ENCODE assay signal across 18 cellular contexts in the genomic region with DNA sequence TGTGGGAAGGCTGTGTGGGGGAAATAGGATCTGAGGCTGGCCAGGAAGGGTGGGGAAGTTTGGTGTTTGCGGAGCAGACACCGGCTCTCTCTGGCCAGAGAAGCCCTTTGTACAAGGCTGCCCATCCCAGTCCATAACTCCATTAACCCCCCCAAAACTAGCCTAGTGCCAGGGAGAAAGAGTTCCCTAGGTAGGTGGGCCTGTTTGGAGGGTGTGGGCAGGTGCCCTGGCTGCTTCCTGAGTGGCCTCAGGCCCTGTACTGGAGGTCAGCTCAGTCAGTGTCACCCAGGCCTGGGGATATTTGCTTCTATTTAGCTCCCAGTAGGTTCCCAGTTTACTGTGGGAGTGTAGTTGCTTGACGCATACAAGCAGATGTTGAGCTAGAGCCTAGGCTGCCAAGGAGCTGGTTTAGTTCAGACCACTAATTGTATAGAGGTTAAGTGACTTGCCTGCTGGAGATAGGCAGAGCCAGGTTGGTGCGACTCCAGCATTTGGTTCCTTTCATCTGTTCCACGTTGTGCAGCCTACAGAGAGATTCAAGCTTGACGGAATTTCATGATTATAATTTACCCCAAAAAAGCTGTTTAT. TPM values are rescaled to one million over a fixed set of nuclear protein-coding genes. Genes with fewer than 3 reads are reported as not detected.
DNase-seq lines count a peak whose midpoint lies in the region; ATAC-seq, FAIRE-seq and TF ChIP-seq lines count a peak whose summit lies in the region.
"Had no signal": no experiment of that assay in that cellular context is flagged by ENCODE, and none has a peak within 500 bp of the region (broad histone marks: within the 10 kb centered on the region; RNA-seq: fewer than 3 reads in every experiment).

No MANE protein-coding gene starts in this region.

- H2AFZ ChIP-seq in IMR-90 (replicated peaks; ENCODE audit: low read length, poor library complexity) = peak overlapping the region; percentile 9
- H2AFZ ChIP-seq: PC-9 had no signal

- H3K36me3 ChIP-seq in IMR-90 (ENCODE audit: control insufficient read depth, insufficient read depth, low read length) (no peaks in the 10 kb centered on the region), colonic mucosa (no peaks in the 10 kb centered on the region)

- TF ChIP-seq POLR2A in IMR-90 (IDR thresholded peaks at IDR 0.05; ENCODE audit: low read depth, low read length) = no peak

- no CpG with 5 or more reads among the region's 6 CpGs for WGBS in IMR-90 (ENCODE audit: extremely low coverage in 2 of 2, insufficient read length in 1 of 2), 2 experiments

- dilution Hi-C loops in IMR-90 (cut with HindIII; ENCODE audit: low sequenced_read_pairs, unreplicated experiment) = no loop called here

- TF ChIP-seq CTCF in IMR-90 (conservative IDR thresholded peaks at IDR 0.05; ENCODE audit: low read depth, low read length) = no peak
- no peak for TF ChIP-seq CTCF in fibroblast of villous mesenchyme (IDR thresholded peaks at IDR 0.05; ENCODE audit: insufficient read depth, low read depth, low read length)
- no peak for TF ChIP-seq CTCF in colonic mucosa (IDR thresholded peaks at IDR 0.05)

- H3K79me1 ChIP-seq in IMR-90 (ENCODE audit: low read depth in 1 of 2, low read length in 2 of 2) = no peaks in the 10 kb centered on the region

- H3K27ac ChIP-seq in IMR-90 (ENCODE audit: insufficient read depth, low read length) = no peak overlapping the region
- no peak overlapping the region for H3K27ac ChIP-seq in colonic mucosa
- H3K27ac ChIP-seq: PC-9 had no signal

- TF ChIP-seq RAD21 in IMR-90 (IDR thresholded peaks at IDR 0.05; ENCODE audit: low read length) = no peak

- CTCF ChIA-PET in IMR-90 (lab: Yijun Ruan, JAX) = interaction anchor here (1.0 kb wide), 1 partner anchor 43 kb away, joined by 3 read pairs; no protein-coding TSS in a partner anchor

- H2AK5ac ChIP-seq in IMR-90 (ENCODE audit: low read depth, low read length) = no peak overlapping the region

- H2BK5ac ChIP-seq in IMR-90 (ENCODE audit: low read depth, low read length, poor library complexity, severe bottlenecking) = no peak overlapping the region

- no peak overlapping the region for H3K14ac ChIP-seq in IMR-90 (replicated peaks; ENCODE audit: low read depth, low read length)

- in situ Hi-C loops in IMR-90 (cut with MboI; ENCODE audit: low sequenced_read_pairs) = no loop called here

- H4K20me1 ChIP-seq in IMR-90 (ENCODE audit: insufficient read depth, low read length) = no peaks in the 10 kb centered on the region

- intact Hi-C loops in IMR-90 (cut with micrococcal nuclease) = no loop called here
- intact Hi-C loops in colonic mucosa (cut with DNase I) = no loop called here

- no peak overlapping the region for H3K4me3 ChIP-seq in IMR-90 (ENCODE audit: insufficient read depth, low read depth, low read length)
- H3K4me3 ChIP-seq in fibroblast of villous mesenchyme (ENCODE audit: low read depth, low read length) = no peak overlapping the region
- no peak overlapping the region for H3K4me3 ChIP-seq in colonic mucosa
- H3K4me3 ChIP-seq: PC-9 had no signal

- H3K9me3 ChIP-seq in IMR-90 (ENCODE audit: control insufficient read depth, insufficient read depth, low read length) = no peaks in the 10 kb centered on the region
- H3K9me3 ChIP-seq in colonic mucosa = no peaks in the 10 kb centered on the region

- no peak overlapping the region for H2BK120ac ChIP-seq in IMR-90 (ENCODE audit: low read depth, low read length)

- H2AK9ac ChIP-seq in IMR-90 (replicated peaks; ENCODE audit: low read depth, low read length, poor library complexity) = no peak overlapping the region

- H4K8ac ChIP-seq in IMR-90 (ENCODE audit: low read depth in 2 of 2, low read length in 2 of 2) = no peak overlapping the region

- no peak overlapping the region for H3K56ac ChIP-seq in IMR-90 (ENCODE audit: extremely low read depth, insufficient read depth, low read length)

- no peak overlapping the region for H3K4me2 ChIP-seq in IMR-90 (ENCODE audit: low read depth, low read length)

- no peak overlapping the region for H2BK20ac ChIP-seq in IMR-90 (ENCODE audit: low read depth, low read length)

- peaks cover 24% of the 10 kb centered on the region for H3K27me3 ChIP-seq in IMR-90 (ENCODE audit: control insufficient read depth, insufficient read depth, low read length)
- H3K27me3 ChIP-seq in colonic mucosa = no peaks in the 10 kb centered on the region

- no peaks in the 10 kb centered on the region for H3K9me1 ChIP-seq in IMR-90 (ENCODE audit: insufficient read depth, low read length)

- no peak overlapping the region for H3K23ac ChIP-seq in IMR-90 (ENCODE audit: low read depth, low read length)

- no peak overlapping the region for H2BK15ac ChIP-seq in IMR-90 (ENCODE audit: low read depth, low read length)

- H3K4ac ChIP-seq in IMR-90 (ENCODE audit: low read depth, low read length) = no peak overlapping the region

- BruUV-seq in IMR-90 (replicated peaks; lab: Mats Ljungman, UMichigan) = no TSS peak

- DNase-seq in IMR-90 = no peak
- peak; percentile 65 for DNase-seq in NCI-H146 treated with DMSO at 0.1 percent for 48 hours (lab: John Stamatoyannopoulos, UW; ENCODE audit: unreplicated experiment)
- peak; percentile 24 for DNase-seq in fibroblast of villous mesenchyme (ENCODE audit: low read depth)
- no peak for DNase-seq in urothelium cell line (ENCODE audit: low spot score)
- no peak for DNase-seq in SIG-M5 (lab: John Stamatoyannopoulos, UW)
- no peak for DNase-seq in colonic mucosa
- DNase-seq in NCI-H187 treated with DMSO at 0.1 percent for 48 hours (lab: John Stamatoyannopoulos, UW) = no peak
- DNase-seq: ACHN; C1 segment of cervical spinal cord; CD8-positive, alpha-beta memory T cell; DMS79; KG1; NCI-H1048; NCI-H1436; NCI-H510A; NCI-H774 had no signal

- no peak overlapping the region for H3K9ac ChIP-seq in IMR-90 (ENCODE audit: low read depth, low read length)
- H3K9ac ChIP-seq in colonic mucosa (ENCODE audit: low read depth in 2 of 2, low read length in 2 of 2) = no peak overlapping the region

- no peaks in the 10 kb centered on the region for H3K4me1 ChIP-seq in IMR-90 (ENCODE audit: control insufficient read depth, insufficient read depth, low read length)
- peaks cover 4% of the 10 kb centered on the region for H3K4me1 ChIP-seq in colonic mucosa

- ATAC-seq in IMR-90 (ENCODE audit: low read depth) = no peak

- POLR2A ChIA-PET in IMR-90 (lab: Charles Lee; ENCODE audit: unreplicated experiment) = no interaction called here

- no peak overlapping the region for H4K5ac ChIP-seq in IMR-90 (ENCODE audit: low read depth, low read length)

- no peak overlapping the region for H4K91ac ChIP-seq in IMR-90 (ENCODE audit: insufficient read depth, low read depth, low read length)

- no peak overlapping the region for H3K18ac ChIP-seq in IMR-90 (ENCODE audit: low read depth, low read length)

- peak; percentile 32 for FAIRE-seq in urothelium cell line (lab: Jason Lieb, UNC)
- FAIRE-seq: H1 had no signal

TF ChIP-seq in IMR-90, 13 proteins besides CTCF, POLR2A, EP300 and RAD21:
- TF ChIP-seq, protein P1, sequence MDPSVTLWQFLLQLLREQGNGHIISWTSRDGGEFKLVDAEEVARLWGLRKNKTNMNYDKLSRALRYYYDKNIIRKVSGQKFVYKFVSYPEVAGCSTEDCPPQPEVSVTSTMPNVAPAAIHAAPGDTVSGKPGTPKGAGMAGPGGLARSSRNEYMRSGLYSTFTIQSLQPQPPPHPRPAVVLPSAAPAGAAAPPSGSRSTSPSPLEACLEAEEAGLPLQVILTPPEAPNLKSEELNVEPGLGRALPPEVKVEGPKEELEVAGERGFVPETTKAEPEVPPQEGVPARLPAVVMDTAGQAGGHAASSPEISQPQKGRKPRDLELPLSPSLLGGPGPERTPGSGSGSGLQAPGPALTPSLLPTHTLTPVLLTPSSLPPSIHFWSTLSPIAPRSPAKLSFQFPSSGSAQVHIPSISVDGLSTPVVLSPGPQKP (IDR thresholded peaks at IDR 0.05; ENCODE audit: borderline replicate concordance, low read depth, low read length) = no peak
- TF ChIP-seq SMC3 (IDR thresholded peaks at IDR 0.05; ENCODE audit: low read depth, low read length) = no peak
- no peak for TF ChIP-seq MAZ (IDR thresholded peaks at IDR 0.05; ENCODE audit: borderline replicate concordance, low read depth, low read length)
- no peak for TF ChIP-seq FOS (IDR thresholded peaks at IDR 0.05; ENCODE audit: low read depth, low read length)
- TF ChIP-seq, protein P2, sequence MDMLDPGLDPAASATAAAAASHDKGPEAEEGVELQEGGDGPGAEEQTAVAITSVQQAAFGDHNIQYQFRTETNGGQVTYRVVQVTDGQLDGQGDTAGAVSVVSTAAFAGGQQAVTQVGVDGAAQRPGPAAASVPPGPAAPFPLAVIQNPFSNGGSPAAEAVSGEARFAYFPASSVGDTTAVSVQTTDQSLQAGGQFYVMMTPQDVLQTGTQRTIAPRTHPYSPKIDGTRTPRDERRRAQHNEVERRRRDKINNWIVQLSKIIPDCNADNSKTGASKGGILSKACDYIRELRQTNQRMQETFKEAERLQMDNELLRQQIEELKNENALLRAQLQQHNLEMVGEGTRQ (IDR thresholded peaks at IDR 0.05; ENCODE audit: low read depth, low read length) = no peak
- TF ChIP-seq CHD1 (IDR thresholded peaks at IDR 0.05; ENCODE audit: low read depth, low read length) = no peak
- no peak for TF ChIP-seq MAFK (IDR thresholded peaks at IDR 0.05; ENCODE audit: low read depth, low read length)
- TF ChIP-seq BHLHE40 (IDR thresholded peaks at IDR 0.05; ENCODE audit: low read depth, low read length) = no peak
- TF ChIP-seq RFX5 (IDR thresholded peaks at IDR 0.05; ENCODE audit: low read depth, low read length) = no peak
- no peak for TF ChIP-seq RCOR1 (IDR thresholded peaks at IDR 0.05; ENCODE audit: insufficient replicate concordance, low read length)
- no peak for TF ChIP-seq CEBPB (IDR thresholded peaks at IDR 0.05; ENCODE audit: low read depth, low read length)
- TF ChIP-seq MXI1 (IDR thresholded peaks at IDR 0.05; ENCODE audit: borderline replicate concordance, low read depth, low read length) = no peak
- TF ChIP-seq NFE2L2 (IDR thresholded peaks at IDR 0.05; ENCODE audit: low read depth, low read length) = no peak

RNA-seq across cellular contexts. Expression of a gene that starts 2.9 kb away (rescaled TPM):
- total RNA-seq in IMR-90 (2012; rRNA removed) (not detected in 2 replicates), fibroblast of villous mesenchyme (under 0.01 TPM in 2 replicates), colonic mucosa (1 to 10 TPM in 1 of 2 donors, under 1 TPM in 1; 0.77 to 1.1 TPM)
- polyA plus RNA-seq in IMR-90 (2012; rRNA removed) = 0.05 TPM in 1 of 2 replicates, not detected in the other
- polyA plus RNA-seq in IMR-90 (2012; cell fraction: cytosol; rRNA removed) = 0.01 and 0.05 TPM in 2 replicates
- 0.04 and 0.06 TPM in 2 replicates for polyA plus RNA-seq in IMR-90 (2012; cell fraction: nucleus; rRNA removed; ENCODE audit: low replicate concordance)

Comparison
In these comparisons a context has a peak if more than half of its experiments do, and no peak if none do; other contexts are left out.
1. DNase-seq: peak in NCI-H146 treated with DMSO at 0.1 percent for 48 hours (single experiment) and fibroblast of villous mesenchyme (single experiment); none in IMR-90 (single experiment), urothelium cell line (single experiment), SIG-M5 (single experiment), colonic mucosa (single experiment) and NCI-H187 treated with DMSO at 0.1 percent for 48 hours (single experiment).